In the genomic region with DNA sequence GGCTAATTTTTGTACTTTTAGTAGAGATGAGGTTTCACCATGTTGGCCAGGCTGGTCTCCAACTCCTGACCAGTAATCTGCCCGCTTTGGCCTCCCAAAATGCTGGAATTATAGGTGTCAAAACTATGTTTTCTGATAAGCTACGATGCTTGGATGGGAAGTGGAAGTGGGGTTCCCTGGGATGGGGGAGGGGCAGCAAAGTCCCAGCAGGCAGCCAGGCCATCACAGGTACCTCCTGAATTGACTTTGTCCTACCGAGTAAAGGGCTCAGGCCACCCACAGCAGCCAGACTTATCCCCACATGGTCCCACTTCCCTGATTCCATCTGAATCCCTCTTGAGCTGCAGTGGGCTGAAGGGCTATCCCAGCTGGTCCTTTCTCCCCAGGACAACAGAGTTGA, we compare ENCODE assay signal across 20 cellular contexts. TPM values are rescaled to one million over a fixed set of nuclear protein-coding genes. Genes with fewer than 3 reads are reported as not detected.
A peak's percentile ranks its signal among the peaks of the same experiment; 100 is the strongest.
DNase-seq lines count a peak whose midpoint lies in the region; ATAC-seq and TF ChIP-seq lines count a peak whose summit lies in the region.
"Had no signal": no experiment of that assay in that cellular context is flagged by ENCODE, and none has a peak within 500 bp of the region (broad histone marks: within the 10 kb centered on the region; RNA-seq: fewer than 3 reads in every experiment).

No MANE protein-coding gene starts in this region.

- ATAC-seq in GM21381 (IDR thresholded peaks at IDR 0.05; ENCODE audit: unreplicated experiment) (no peak), GM21423 (IDR thresholded peaks at IDR 0.05; ENCODE audit: unreplicated experiment) (no peak), gastrocnemius medialis (no peak)
- ATAC-seq: body of pancreas, left lung had no signal

- no peak overlapping the region for H3K4me3 Mint-ChIP-seq in activated CD4-positive, alpha-beta T cell treated with anti-CD3 and anti-CD28 coated beads, Interleukin-2, amount 10 ng/mL, durations not matched to agents 7 days and 5 days
- H3K4me3 Mint-ChIP-seq: activated naive CD4-positive, alpha-beta T cell treated with anti-CD3 and anti-CD28 coated beads, Interleukin-2, amount 50 U/mL, for 24 hours had no signal

- no peak for TF ChIP-seq POLR2A in Peyer's patch (IDR thresholded peaks at IDR 0.05)
- no peak for TF ChIP-seq POLR2A in gastrocnemius medialis (IDR thresholded peaks at IDR 0.05)

- H3K27me3 Mint-ChIP-seq in activated CD4-positive, alpha-beta T cell treated with anti-CD3 and anti-CD28 coated beads, Interleukin-2, amount 10 ng/mL, durations not matched to agents 7 days and 5 days = peaks cover 13% of the 10 kb centered on the region
- H3K27me3 Mint-ChIP-seq: activated naive CD4-positive, alpha-beta T cell treated with anti-CD3 and anti-CD28 coated beads, Interleukin-2, amount 50 U/mL, for 24 hours had no signal

- H3K27ac Mint-ChIP-seq in activated CD4-positive, alpha-beta T cell treated with anti-CD3 and anti-CD28 coated beads, Interleukin-2, amount 10 ng/mL, durations not matched to agents 7 days and 5 days = no peak overlapping the region

- in situ Hi-C loops in gastrocnemius medialis (cut with MboI; ENCODE audit: low sequenced_read_pairs in 4 of 4) = no loop called here

- peak overlapping the region in 1 of 5 donors; percentile 6 for H3K9ac ChIP-seq in subcutaneous abdominal adipose tissue (ENCODE audit: low read length in 5 of 5)
- H3K9ac ChIP-seq: BLaER1 had no signal

- H3K4me1 ChIP-seq in Peyer's patch = peaks cover 7 to 60% (median 27%) of the 10 kb centered on the region in 4 donors
- peaks cover 24 to 59% (median 55%) of the 10 kb centered on the region in 5 donors for H3K4me1 ChIP-seq in subcutaneous abdominal adipose tissue (ENCODE audit: control insufficient read depth in 5 of 5, insufficient read depth in 5 of 5, low read length in 5 of 5)
- peaks cover 38 to 43% of the 10 kb centered on the region in 2 donors for H3K4me1 ChIP-seq in gastrocnemius medialis

- H3K36me3 Mint-ChIP-seq in activated CD4-positive, alpha-beta T cell treated with anti-CD3 and anti-CD28 coated beads, Interleukin-2, amount 10 ng/mL, durations not matched to agents 7 days and 5 days (ENCODE audit: low read depth) = peaks cover 27% of the 10 kb centered on the region

- no peaks in the 10 kb centered on the region for H3K9me3 Mint-ChIP-seq in activated CD4-positive, alpha-beta T cell treated with anti-CD3 and anti-CD28 coated beads, Interleukin-2, amount 10 ng/mL, durations not matched to agents 7 days and 5 days
- H3K9me3 Mint-ChIP-seq: activated naive CD4-positive, alpha-beta T cell treated with anti-CD3 and anti-CD28 coated beads, Interleukin-2, amount 50 U/mL, for 24 hours had no signal

- H3K27ac ChIP-seq in Peyer's patch (peak overlapping the region; percentile 42 to 100 (median 88)), layer of hippocampus (ENCODE audit: low read depth, low read length) (peak overlapping the region; percentile 96), subcutaneous abdominal adipose tissue (ENCODE audit: low read depth, low read length) (peak overlapping the region; percentile 100), gastrocnemius medialis (peak overlapping the region in 2 of 4 donors; percentile 99)
- H3K27ac ChIP-seq: BLaER1, ovary, SK-N-MC had no signal

- CTCF ChIA-PET in activated CD4-positive, alpha-beta T cell treated with anti-CD3 and anti-CD28 coated beads, Interleukin-2, amount 10 ng/mL, durations not matched to agents 7 days and 5 days (lab: Charles Lee) = interaction anchor here (0.6 to 2.5 kb wide), 4 partner anchors 9 to 122 kb away, joined by 3 to 10 read pairs (median 6); no protein-coding TSS in a partner anchor

- no peak overlapping the region for H3K4me3 ChIP-seq in Peyer's patch
- H3K4me3 ChIP-seq in subcutaneous abdominal adipose tissue (ENCODE audit: low read depth in 1 of 5, low read length in 5 of 5) = no peak overlapping the region
- H3K4me3 ChIP-seq in gastrocnemius medialis = no peak overlapping the region
- H3K4me3 ChIP-seq: BLaER1, body of pancreas, left lung, ovary, SK-N-MC had no signal

- POLR2A ChIA-PET in activated CD4-positive, alpha-beta T cell treated with anti-CD3 and anti-CD28 coated beads, Interleukin-2, amount 10 ng/mL, durations not matched to agents 7 days and 5 days (lab: Charles Lee) = no interaction called here

- peaks cover 33% of the 10 kb centered on the region for H3K4me1 Mint-ChIP-seq in activated CD4-positive, alpha-beta T cell treated with anti-CD3 and anti-CD28 coated beads, Interleukin-2, amount 10 ng/mL, durations not matched to agents 7 days and 5 days

- no peak for TF ChIP-seq CTCF in Peyer's patch (IDR thresholded peaks at IDR 0.05)
- TF ChIP-seq CTCF in gastrocnemius medialis (IDR thresholded peaks at IDR 0.05 in 4 of 5, conservative IDR thresholded peaks at IDR 0.05 in 1 of 5) = no peak

- H3K27me3 ChIP-seq in Peyer's patch = no peaks in the 10 kb centered on the region
- no peaks in the 10 kb centered on the region for H3K27me3 ChIP-seq in layer of hippocampus (ENCODE audit: control insufficient read depth, insufficient read depth, low read length)
- H3K27me3 ChIP-seq in subcutaneous abdominal adipose tissue (ENCODE audit: control insufficient read depth in 5 of 5, insufficient read depth in 4 of 5, low read length in 5 of 5) = no peaks in the 10 kb centered on the region
- H3K27me3 ChIP-seq in gastrocnemius medialis = peaks cover 0 to 4% (median under 1%) of the 10 kb centered on the region in 3 donors
- H3K27me3 ChIP-seq: body of pancreas, ovary had no signal

- peak; percentile 3 for DNase-seq in activated CD4-positive, alpha-beta T cell treated with anti-CD3 and anti-CD28 coated beads, Interleukin-2, amount 10 ng/mL, durations not matched to agents 7 days and 5 days
- DNase-seq in activated CD4-positive, alpha-beta T cell treated with anti-CD3 and anti-CD28 coated beads, Interleukin-2, amount 50 U/mL, for 1 hour = no peak
- DNase-seq in Peyer's patch = peak in 2 of 3 donors; percentile 33 to 41
- no peak for DNase-seq in gastrocnemius medialis
- DNase-seq: 8988T; foreskin melanocyte; NCI-H1105 treated with DMSO at 0.1 percent for 48 hours; NCI-H69; stimulated activated CD4-positive, alpha-beta T cell treated with anti-CD3 and anti-CD28 coated beads, Interleukin-2, amount 100 ng/mL, for 48 hours; T-helper 9 cell had no signal

- H3K36me3 ChIP-seq in Peyer's patch = peaks cover 0 to 23% (median 0%) of the 10 kb centered on the region in 3 donors
- peaks cover 6 to 52% (median 37%) of the 10 kb centered on the region in 5 donors for H3K36me3 ChIP-seq in subcutaneous abdominal adipose tissue (ENCODE audit: control insufficient read depth in 5 of 5, insufficient read depth in 5 of 5, low read length in 5 of 5)
- peaks cover 0 to 24% of the 10 kb centered on the region in 2 donors for H3K36me3 ChIP-seq in gastrocnemius medialis
- H3K36me3 ChIP-seq: ovary had no signal

- intact Hi-C loops in gastrocnemius medialis (cut with DNase I; ENCODE audit: low total_unique reads) = loop anchor here (10.0 kb wide), 1 partner anchor 266 kb away; no protein-coding TSS in a partner anchor

- H3K9me3 ChIP-seq in Peyer's patch (no peaks in the 10 kb centered on the region), subcutaneous abdominal adipose tissue (ENCODE audit: control insufficient read depth in 5 of 5, low read length in 5 of 5) (no peaks in the 10 kb centered on the region), gastrocnemius medialis (no peaks in the 10 kb centered on the region)
- H3K9me3 ChIP-seq: BLaER1, body of pancreas, left lung, ovary had no signal

RNA-seq across cellular contexts. Expression of a gene that starts 6.9 kb away (rescaled TPM):
- total RNA-seq in activated CD4-positive, alpha-beta T cell treated with anti-CD3 and anti-CD28 coated beads, Interleukin-2, amount 10 ng/mL, durations not matched to agents 7 days and 5 days = 100 to 1,000 TPM; 751 to 840 TPM
- 1,000 to 10,000 TPM; 3,399 to 5,471 (median 4,336) TPM for total RNA-seq in Peyer's patch
- 1,000 to 10,000 TPM; 1,340 to 3,366 (median 1,705) TPM for total RNA-seq in gastrocnemius medialis

RNA-seq across cellular contexts. Expression of a gene that starts 10.4 kb away (rescaled TPM):
- total RNA-seq in activated CD4-positive, alpha-beta T cell treated with anti-CD3 and anti-CD28 coated beads, Interleukin-2, amount 10 ng/mL, durations not matched to agents 7 days and 5 days = not detected
- total RNA-seq in Peyer's patch (1 to 10 TPM in 3 of 4 donors, under 1 TPM in 1; 0.47 to 4.1 (median 2.3) TPM), gastrocnemius medialis (1 to 10 TPM in 1 of 4 donors, under 1 TPM in 2, not detected in 1; 0.93 to 1.7 (median 0.94) TPM)

RNA-seq across cellular contexts. Expression of a gene that starts 43.2 kb away (rescaled TPM):
- total RNA-seq in activated CD4-positive, alpha-beta T cell treated with anti-CD3 and anti-CD28 coated beads, Interleukin-2, amount 10 ng/mL, durations not matched to agents 7 days and 5 days = not detected
- total RNA-seq in Peyer's patch = 10 to 100 TPM in 1 of 4 donors, 1 to 10 TPM in 3; 1.1 to 28.1 (median 5.7) TPM
- total RNA-seq in gastrocnemius medialis = 1 to 10 TPM; 3.9 to 5.4 (median 4.9) TPM

Comparison
In these comparisons a context has a peak if more than half of its experiments do, and no peak if none do; other contexts are left out.
1. DNase-seq: peak in activated CD4-positive, alpha-beta T cell treated with anti-CD3 and anti-CD28 coated beads, Interleukin-2, amount 10 ng/mL, durations not matched to agents 7 days and 5 days (single experiment) and Peyer's patch (2 of 3); none in activated CD4-positive, alpha-beta T cell treated with anti-CD3 and anti-CD28 coated beads, Interleukin-2, amount 50 U/mL, for 1 hour (single experiment) and gastrocnemius medialis (0 of 2).